In the genomic region with DNA sequence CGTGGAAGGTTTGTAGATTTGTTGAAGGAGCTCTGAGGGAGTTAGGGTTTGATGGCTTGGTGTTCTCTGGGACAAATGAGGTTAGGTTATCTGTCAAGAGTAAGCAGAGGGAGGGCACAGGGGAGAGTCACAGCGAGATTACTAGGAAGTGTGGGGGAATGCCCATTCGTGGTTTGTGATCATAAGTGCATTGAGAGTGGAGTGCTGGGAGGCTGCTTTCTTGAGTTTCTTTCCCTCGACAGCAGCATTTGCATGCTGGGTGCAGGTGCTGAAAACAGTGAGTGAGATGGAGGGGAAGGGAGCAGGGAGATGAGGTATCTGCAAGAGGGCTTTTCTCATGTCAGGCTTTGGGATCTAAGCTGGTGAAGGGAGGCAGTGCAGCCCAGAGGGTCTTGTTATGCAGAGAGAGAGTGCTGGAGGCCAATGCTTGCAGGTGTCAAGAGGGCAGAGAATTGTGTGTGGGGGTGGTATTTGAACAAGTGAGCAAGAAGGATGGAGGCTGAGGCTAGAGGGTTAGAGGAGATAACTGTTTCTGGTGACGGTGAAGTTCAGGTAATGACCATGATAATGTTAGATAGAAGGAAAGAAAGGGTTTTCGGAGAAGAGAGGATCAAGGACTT, we compare ENCODE assay signal across 11 cellular contexts. TPM values are rescaled to one million over a fixed set of nuclear protein-coding genes. Genes with fewer than 3 reads are reported as not detected.
DNase-seq lines count a peak whose midpoint lies in the region; ATAC-seq, FAIRE-seq and TF ChIP-seq lines count a peak whose summit lies in the region.
"Had no signal": no experiment of that assay in that cellular context is flagged by ENCODE, and none has a peak within 500 bp of the region (broad histone marks: within the 10 kb centered on the region; RNA-seq: fewer than 3 reads in every experiment).

No MANE protein-coding gene starts in this region.

- H3K4me2 ChIP-seq in hepatocyte, result no peak overlapping the region

- no peaks in the 10 kb centered on the region for H3K4me1 ChIP-seq in hepatocyte (ENCODE audit: insufficient read depth)

- H3K27me3 ChIP-seq in hepatocyte, result no peaks in the 10 kb centered on the region
- H3K27me3 ChIP-seq: heart left ventricle had no signal

- FAIRE-seq in GM12891 (lab: Jason Lieb, UNC), result peak; percentile 71

- peaks cover 11% of the 10 kb centered on the region for H3K9me3 Mint-ChIP-seq in activated T-helper 1 cell treated with anti-CD3 and anti-CD28 coated beads, Interleukin-12 subunit alpha, Interleukin-12 subunit beta, Interleukin-2, Interleukin-4 antibody, amounts not matched to agents 30 ng/mL and 10 ng/mL and 1 ng/mL, durations not matched to agents 14 hours and 24 hours and 36 hours

- DNase-seq in GM12891 (ENCODE audit: insufficient read length, low spot score), result no peak
- peak; percentile 56 for DNase-seq in activated T-helper 1 cell treated with anti-CD3 and anti-CD28 coated beads, Interleukin-12 subunit alpha, Interleukin-12 subunit beta, Interleukin-2, Interleukin-4 antibody, amounts not matched to agents 30 ng/mL and 10 ng/mL and 1 ng/mL, durations not matched to agents 14 hours and 24 hours and 36 hours (ENCODE audit: low spot score)
- DNase-seq in left ventricle myocardium superior, result no peak
- DNase-seq in substantia nigra (lab: John Stamatoyannopoulos, UW), result no peak
- DNase-seq in hepatocyte (ENCODE audit: low spot score), result no peak
- DNase-seq: heart left ventricle, SHP77 had no signal

- H3K9me2 ChIP-seq in hepatocyte (replicated peaks; ENCODE audit: insufficient read depth), result no peaks in the 10 kb centered on the region

- TF ChIP-seq CTCF in hepatocyte (IDR thresholded peaks at IDR 0.05; ENCODE audit: poor library complexity), result no peak

- WGBS in hepatocyte (ENCODE audit: low lambda C conversion rate, missing lambda C conversion rate), result 88% methylated on average over 6 of the region's 6 CpGs

- no peak overlapping the region for H3K4me3 ChIP-seq in hepatocyte
- H3K4me3 ChIP-seq: heart left ventricle had no signal

- no peak for TF ChIP-seq POLR2A in GM12891 (IDR thresholded peaks at IDR 0.05; ENCODE audit: low read depth, low read length)

- intact Hi-C loops in activated T-helper 1 cell treated with anti-CD3 and anti-CD28 coated beads, Interleukin-12 subunit alpha, Interleukin-12 subunit beta, Interleukin-2, Interleukin-4 antibody, amounts not matched to agents 30 ng/mL and 10 ng/mL and 1 ng/mL, durations not matched to agents 14 hours and 24 hours and 36 hours (cut with micrococcal nuclease), result loop anchor here (1.0 to 2.0 kb wide), 5 partner anchors 8 to 51 kb away; no protein-coding TSS in a partner anchor
- intact Hi-C loops in left ventricle myocardium superior (cut with micrococcal nuclease), result no loop called here

- H3K36me3 Mint-ChIP-seq in activated T-helper 1 cell treated with anti-CD3 and anti-CD28 coated beads, Interleukin-12 subunit alpha, Interleukin-12 subunit beta, Interleukin-2, Interleukin-4 antibody, amounts not matched to agents 30 ng/mL and 10 ng/mL and 1 ng/mL, durations not matched to agents 14 hours and 24 hours and 36 hours (ENCODE audit: low read depth), result peaks cover 43% of the 10 kb centered on the region

- H3K27ac ChIP-seq in substantia nigra (ENCODE audit: low read depth, low read length, poor library complexity, severe bottlenecking), result no peak overlapping the region
- no peak overlapping the region for H3K27ac ChIP-seq in hepatocyte

- ATAC-seq in GM19455 (IDR thresholded peaks at IDR 0.05; ENCODE audit: unreplicated experiment), result peak; percentile 78
- peak; percentile 44 for ATAC-seq in HG03135 (IDR thresholded peaks at IDR 0.05; ENCODE audit: unreplicated experiment)
- ATAC-seq in left ventricle myocardium superior, result no peak
- ATAC-seq in HG03175 (IDR thresholded peaks at IDR 0.05; ENCODE audit: unreplicated experiment), result no peak

- H3K4me1 Mint-ChIP-seq in activated T-helper 1 cell treated with anti-CD3 and anti-CD28 coated beads, Interleukin-12 subunit alpha, Interleukin-12 subunit beta, Interleukin-2, Interleukin-4 antibody, amounts not matched to agents 30 ng/mL and 10 ng/mL and 1 ng/mL, durations not matched to agents 14 hours and 24 hours and 36 hours (ENCODE audit: low read depth), result peaks cover 38% of the 10 kb centered on the region

- no peak overlapping the region for H2AFZ ChIP-seq in hepatocyte

- H3K4me3 Mint-ChIP-seq in activated T-helper 1 cell treated with anti-CD3 and anti-CD28 coated beads, Interleukin-12 subunit alpha, Interleukin-12 subunit beta, Interleukin-2, Interleukin-4 antibody, amounts not matched to agents 30 ng/mL and 10 ng/mL and 1 ng/mL, durations not matched to agents 14 hours and 24 hours and 36 hours, result no peak overlapping the region

- H3K79me2 ChIP-seq in hepatocyte, result peaks cover 88% of the 10 kb centered on the region

- no peaks in the 10 kb centered on the region for H3K27me3 Mint-ChIP-seq in activated T-helper 1 cell treated with anti-CD3 and anti-CD28 coated beads, Interleukin-12 subunit alpha, Interleukin-12 subunit beta, Interleukin-2, Interleukin-4 antibody, amounts not matched to agents 30 ng/mL and 10 ng/mL and 1 ng/mL, durations not matched to agents 14 hours and 24 hours and 36 hours (ENCODE audit: insufficient read depth)
- H3K27me3 Mint-ChIP-seq: CD4-positive, CD25-positive, alpha-beta regulatory T cell had no signal

- no peaks in the 10 kb centered on the region for H3K36me3 ChIP-seq in hepatocyte (replicated peaks; ENCODE audit: insufficient read depth, low read depth)
- H3K36me3 ChIP-seq: heart left ventricle had no signal

- H3K27ac Mint-ChIP-seq in activated T-helper 1 cell treated with anti-CD3 and anti-CD28 coated beads, Interleukin-12 subunit alpha, Interleukin-12 subunit beta, Interleukin-2, Interleukin-4 antibody, amounts not matched to agents 30 ng/mL and 10 ng/mL and 1 ng/mL, durations not matched to agents 14 hours and 24 hours and 36 hours, result no peak overlapping the region
- H3K27ac Mint-ChIP-seq: CD4-positive, CD25-positive, alpha-beta regulatory T cell had no signal

- H3K9me3 ChIP-seq in hepatocyte (ENCODE audit: low read depth), result no peaks in the 10 kb centered on the region
- H3K9me3 ChIP-seq: heart left ventricle had no signal

- peaks cover 20% of the 10 kb centered on the region for H4K20me1 ChIP-seq in hepatocyte (ENCODE audit: insufficient read depth, poor library complexity, severe bottlenecking)

TF ChIP-seq in GM12891, 5 proteins besides CTCF, POLR2A, EP300 and RAD21:
- no peak for TF ChIP-seq POLR2AphosphoS5 (IDR thresholded peaks at IDR 0.05; ENCODE audit: low read depth, low read length)
- TF ChIP-seq TAF1 (IDR thresholded peaks at IDR 0.05; ENCODE audit: low read depth, low read length), result no peak
- peak; percentile 86 for TF ChIP-seq POU2F2 (IDR thresholded peaks at IDR 0.05; ENCODE audit: low read depth, low read length)
- TF ChIP-seq SPI1 (IDR thresholded peaks at IDR 0.05; ENCODE audit: low read depth, low read length), result 0 out of 2 replicates have a peak, but pooled peaks have one; percentile 19
- no peak for TF ChIP-seq PAX5 (IDR thresholded peaks at IDR 0.05; ENCODE audit: insufficient read depth, low read length, severe bottlenecking)

RNA-seq across cellular contexts. Expression of gene RALB, which starts 8.8 kb away (rescaled TPM):
- polyA plus RNA-seq in GM12891 (2012; ENCODE audit: low read depth, missing spikeins), result 48.0 TPM
- total RNA-seq in activated T-helper 1 cell treated with anti-CD3 and anti-CD28 coated beads, Interleukin-12 subunit alpha, Interleukin-12 subunit beta, Interleukin-2, Interleukin-4 antibody, amounts not matched to agents 30 ng/mL and 10 ng/mL and 1 ng/mL, durations not matched to agents 14 hours and 24 hours and 36 hours, result 79.7 and 84.2 TPM in 2 replicates
- total RNA-seq in left ventricle myocardium superior (52.6 TPM), hepatocyte (66.8 and 68.2 TPM in 2 replicates)
- 57.5 and 74.4 TPM in 2 replicates for polyA plus RNA-seq in hepatocyte

RNA-seq across cellular contexts. Expression of gene TMEM185B, which starts 38.3 kb away (rescaled TPM):
- 6.5 TPM for polyA plus RNA-seq in GM12891 (2012; ENCODE audit: low read depth, missing spikeins)
- total RNA-seq in activated T-helper 1 cell treated with anti-CD3 and anti-CD28 coated beads, Interleukin-12 subunit alpha, Interleukin-12 subunit beta, Interleukin-2, Interleukin-4 antibody, amounts not matched to agents 30 ng/mL and 10 ng/mL and 1 ng/mL, durations not matched to agents 14 hours and 24 hours and 36 hours, result 47.9 and 48.6 TPM in 2 replicates
- total RNA-seq in left ventricle myocardium superior (22.9 TPM), hepatocyte (25.2 and 26.2 TPM in 2 replicates)
- polyA plus RNA-seq in hepatocyte, result 20.8 and 24.0 TPM in 2 replicates

Comparison
In these comparisons a context has a peak if more than half of its experiments do, and no peak if none do; other contexts are left out.
1. ATAC-seq: peak in GM19455 (single experiment) and HG03135 (single experiment); none in left ventricle myocardium superior (single experiment) and HG03175 (single experiment).